ENCODE assay signal across 8 cellular contexts in the genomic region with DNA sequence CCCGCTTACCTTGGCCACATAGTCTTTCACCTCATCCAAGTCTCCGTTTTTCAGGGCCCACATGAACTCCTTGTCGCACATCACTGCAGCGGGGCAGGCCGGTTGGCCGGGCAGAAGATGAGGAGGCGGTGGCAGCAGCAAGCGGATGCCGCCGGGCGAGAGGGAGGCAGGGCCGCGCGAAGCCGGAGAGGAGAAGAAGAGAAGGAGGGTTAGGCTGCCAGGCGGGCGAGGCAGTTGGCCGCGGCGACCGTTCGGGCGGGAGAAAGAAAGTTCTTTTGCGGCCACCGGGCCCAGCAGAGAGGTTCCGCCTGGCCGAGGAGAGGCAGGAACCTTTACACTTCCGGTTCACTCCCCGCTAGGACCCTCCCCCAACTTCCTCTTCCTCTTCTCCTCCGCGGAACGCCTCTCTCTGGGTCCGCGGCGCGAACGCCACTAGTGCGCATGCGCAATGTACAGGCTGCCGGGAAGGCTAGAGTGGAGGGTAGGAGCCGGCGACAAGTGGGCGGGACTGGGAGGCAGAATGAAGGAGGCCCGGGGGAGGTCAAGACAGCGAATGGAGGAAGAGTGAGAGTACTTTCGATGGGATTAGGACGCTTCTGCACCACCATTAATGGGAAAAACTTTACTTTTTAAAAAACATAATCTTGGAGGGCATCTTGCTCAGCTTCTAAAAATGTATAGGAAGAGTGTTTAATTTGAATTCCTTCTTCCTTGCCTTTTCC. TPM values are rescaled to one million over a fixed set of nuclear protein-coding genes. Genes with fewer than 3 reads are reported as not detected.
A peak's percentile ranks its signal among the peaks of the same experiment; 100 is the strongest.
DNase-seq lines count a peak whose midpoint lies in the region; ATAC-seq and TF ChIP-seq lines count a peak whose summit lies in the region.

Gene MTPN, minus strand, starts transcription at position 340 of the 722 bp plus-strand sequence. Its CDS starts 259 bp downstream, at position 81.

- H3K27me3 ChIP-seq in kidney epithelial cell (ENCODE audit: control insufficient read depth, insufficient read depth, low read length): no peaks in the 10 kb centered on the region

- POLR2A ChIA-PET in activated CD4-positive, alpha-beta T cell treated with anti-CD3 and anti-CD28 coated beads for 36 hours (lab: Charles Lee): no interaction called here

- H3K4me1 Mint-ChIP-seq in activated CD4-positive, alpha-beta T cell treated with anti-CD3 and anti-CD28 coated beads for 36 hours: peaks cover 73% of the 10 kb centered on the region

- H3K36me3 ChIP-seq in kidney epithelial cell (ENCODE audit: control insufficient read depth, insufficient read depth, low read length): no peaks in the 10 kb centered on the region

- peak within 1 kb of the TSS; percentile 97 for H3K27ac Mint-ChIP-seq in activated CD4-positive, alpha-beta T cell treated with anti-CD3 and anti-CD28 coated beads for 36 hours

- peak; percentile 97 for DNase-seq in Ammon's horn (ENCODE audit: low spot score)
- peak; percentile 59 for DNase-seq in GM19238 (ENCODE audit: insufficient read length, low spot score)
- peak; percentile 96 to 99 for DNase-seq in NCI-H524 (lab: John Stamatoyannopoulos, UW)
- DNase-seq in activated CD4-positive, alpha-beta T cell treated with anti-CD3 and anti-CD28 coated beads for 36 hours: peak; percentile 98
- peak; percentile 97 for DNase-seq in choroid plexus epithelial cell (ENCODE audit: low read depth)
- peak; percentile 78 for DNase-seq in kidney epithelial cell (ENCODE audit: low read depth)
- DNase-seq in stimulated activated CD4-positive, alpha-beta T cell treated with anti-CD3 and anti-CD28 coated beads, Interleukin-15, amount 100 ng/mL, for 48 hours (ENCODE audit: low read depth in 2 of 2): peak; percentile 95 to 96

- peak within 1 kb of the TSS; percentile 99 for H3K4me3 Mint-ChIP-seq in activated CD4-positive, alpha-beta T cell treated with anti-CD3 and anti-CD28 coated beads for 36 hours

- CTCF ChIA-PET in activated CD4-positive, alpha-beta T cell treated with anti-CD3 and anti-CD28 coated beads for 36 hours (lab: Charles Lee): interaction anchor here (1.0 kb wide), 1 partner anchor 17 kb away, joined by 3 read pairs; no protein-coding TSS in a partner anchor

- peaks cover 14% of the 10 kb centered on the region for H3K36me3 Mint-ChIP-seq in activated CD4-positive, alpha-beta T cell treated with anti-CD3 and anti-CD28 coated beads for 36 hours (ENCODE audit: low read depth)

- ATAC-seq in HG03442 (IDR thresholded peaks at IDR 0.05; ENCODE audit: unreplicated experiment): peak; percentile 61
- peak; percentile 87 for ATAC-seq in activated CD4-positive, alpha-beta T cell treated with anti-CD3 and anti-CD28 coated beads for 36 hours

- H3K4me3 ChIP-seq in choroid plexus epithelial cell (ENCODE audit: low read depth, low read length) (peak within 1 kb of the TSS; percentile 90), kidney epithelial cell (ENCODE audit: low read depth, low read length) (peak within 1 kb of the TSS; percentile 93)

- H3K9me3 Mint-ChIP-seq in activated CD4-positive, alpha-beta T cell treated with anti-CD3 and anti-CD28 coated beads for 36 hours (ENCODE audit: low read depth): no peaks in the 10 kb centered on the region

- no peaks in the 10 kb centered on the region for H3K27me3 Mint-ChIP-seq in activated CD4-positive, alpha-beta T cell treated with anti-CD3 and anti-CD28 coated beads for 36 hours

- intact Hi-C loops in activated CD4-positive, alpha-beta T cell treated with anti-CD3 and anti-CD28 coated beads for 36 hours (cut with DNase I, micrococcal nuclease): loop anchor here (1.0 to 5.0 kb wide), 8 partner anchors 40 to 1330 kb away; partner anchors contain the start of genes CNOT4 (in 2 of the 2), BPGM (in 1 of the 2), NUP205 (in 1 of the 2) and STMP1 (in 1 of the 2)

- TF ChIP-seq CTCF in choroid plexus epithelial cell (conservative IDR thresholded peaks at IDR 0.05; ENCODE audit: low read depth, low read length) (no peak), kidney epithelial cell (IDR thresholded peaks at IDR 0.05; ENCODE audit: insufficient read depth, low read length, poor library complexity, severe bottlenecking) (no peak)

RNA-seq across cellular contexts. Expression of gene MTPN, which starts in this region (rescaled TPM):
- total RNA-seq in activated CD4-positive, alpha-beta T cell treated with anti-CD3 and anti-CD28 coated beads for 36 hours: 100 to 1,000 TPM; 123 to 136 TPM
- 124 and 128 TPM in 2 replicates for total RNA-seq in kidney epithelial cell

Comparison
In these comparisons a context has a peak if more than half of its experiments do, and no peak if none do; other contexts are left out.
1. Peak in every context shown above with its lines: DNase-seq, ATAC-seq and H3K4me3 ChIP-seq.